In the genomic region with DNA sequence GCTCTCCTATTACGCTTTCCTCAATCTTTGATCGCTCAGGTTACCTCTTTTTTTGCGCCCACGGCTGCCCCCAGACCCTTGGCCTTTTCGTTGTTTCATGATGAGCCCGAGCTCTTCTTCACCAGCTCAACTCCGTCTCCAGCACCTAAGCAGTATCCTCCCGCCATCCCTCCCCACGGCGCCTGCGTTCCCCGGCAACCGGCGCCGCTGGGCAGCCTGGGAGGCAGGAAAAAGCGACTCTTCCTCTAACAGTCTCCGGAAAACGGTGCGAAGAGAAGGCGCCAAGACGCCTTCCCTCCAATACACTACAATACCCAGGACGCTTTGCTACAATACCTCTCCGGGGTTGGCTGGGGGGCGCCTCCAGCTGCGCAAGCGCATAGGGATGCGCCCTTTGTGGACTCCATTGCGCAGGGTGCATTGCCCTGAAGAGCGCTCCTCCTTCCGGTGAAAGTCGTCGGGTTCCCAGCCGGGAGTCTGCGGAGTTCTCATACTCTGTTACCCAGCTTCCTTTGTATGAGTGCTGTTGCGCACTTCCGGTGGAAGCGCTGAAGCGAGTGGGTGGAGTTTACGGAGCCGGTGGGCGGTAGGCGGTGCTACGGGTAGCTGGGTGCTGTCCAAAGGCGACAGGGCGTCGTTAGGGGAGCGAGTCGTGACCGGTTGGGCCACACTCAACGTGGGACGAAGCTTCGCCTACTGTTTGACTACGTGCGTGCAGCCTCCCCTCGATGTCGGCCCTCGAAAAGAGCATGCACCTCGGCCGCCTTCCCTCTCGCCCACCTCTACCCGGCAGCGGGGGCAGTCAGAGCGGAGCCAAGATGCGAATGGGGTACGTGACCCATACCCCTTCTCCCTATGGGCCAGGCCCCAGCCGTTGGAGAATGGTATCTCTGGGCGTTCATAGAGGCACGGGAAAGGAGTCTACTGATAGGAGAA, we compare ENCODE assay signal across 1 cellular context.
TF ChIP-seq lines count a peak whose summit lies in the region.

Gene C2CD3, minus strand, starts transcription at position 309 of the 936 bp plus-strand sequence. Its CDS starts 210 bp downstream, at position 99.
Gene PPME1, plus strand, starts transcription at position 596 of the 936 bp plus-strand sequence. Its CDS starts 133 bp downstream, at position 729.

TF ChIP-seq in H1, 55 proteins besides CTCF, POLR2A, EP300 and RAD21 (continued from another document):
- no peak for TF ChIP-seq RNF2 (IDR thresholded peaks at IDR 0.05; ENCODE audit: borderline replicate concordance, low read depth, low read length, missing control alignments, poor library complexity, severe bottlenecking)
